In genomic region chr20:51542894-51543788, GRCh38 we compare ENCODE assay signal across 9 cellular contexts. TPM values are rescaled to one million over a fixed set of nuclear protein-coding genes. Genes with fewer than 3 reads are reported as not detected.
DNase-seq lines count a peak whose midpoint lies in the region; ATAC-seq, FAIRE-seq and TF ChIP-seq lines count a peak whose summit lies in the region.
"Had no signal": no experiment of that assay in that cellular context is flagged by ENCODE, and none has a peak within 500 bp of the region (broad histone marks: within the 10 kb centered on the region; RNA-seq: fewer than 3 reads in every experiment).

No MANE protein-coding gene starts in this region.

- H3K9me1 ChIP-seq in K562 (ENCODE audit: control insufficient read depth, insufficient read depth, low read length), result no peaks in the 10 kb centered on the region

- in situ Hi-C loops in K562 (cut with MboI), result no loop called here

- H2AK5ac ChIP-seq in mesendoderm (ENCODE audit: low read length), result no peak overlapping the region

- 30% methylated on average over 25 of the region's 30 CpGs for WGBS in K562 (ENCODE audit: insufficient coverage, low coverage, missing lambda C conversion rate)
- no CpG with 5 or more reads among the region's 30 CpGs for WGBS in mesendoderm (ENCODE audit: extremely low coverage, insufficient coverage, low lambda C conversion rate)
- WGBS in aorta, 2 donors, result 13 to 32% methylated on average over 30 of the region's 30 CpGs

- no peaks in the 10 kb centered on the region for H3K9me3 ChIP-seq in K562 (replicated peaks; ENCODE audit: control insufficient read depth, insufficient read depth, low read depth, low read length)
- H3K9me3 ChIP-seq in aorta (ENCODE audit: control insufficient read depth, low read length), result no peaks in the 10 kb centered on the region

- intact Hi-C loops in Right ventricle myocardium inferior (cut with DNase I) (no loop called here), cardiac septum (cut with DNase I) (loop anchor here (5.0 kb wide), 1 partner anchor 96 kb away; no protein-coding TSS in a partner anchor), K562 (cut with micrococcal nuclease) (no loop called here), aorta (cut with DNase I) (no loop called here)

- peaks cover 38% of the 10 kb centered on the region for H3K79me2 ChIP-seq in K562 (ENCODE audit: control insufficient read depth, insufficient read depth, low read length)
- no peaks in the 10 kb centered on the region for H3K79me2 ChIP-seq in mesendoderm (ENCODE audit: control insufficient read depth, insufficient read depth, low read length)

- H3K9ac ChIP-seq in K562 (ENCODE audit: insufficient read depth in 1 of 2, low read depth in 2 of 2, low read length in 2 of 2) (peak overlapping the region; percentile 39 to 88; a peak in 3 of 4 replicates), mesendoderm (ENCODE audit: low read length) (no peak overlapping the region)

- H3K79me1 ChIP-seq in mesendoderm (ENCODE audit: low read length), result no peaks in the 10 kb centered on the region

- H2BK120ac ChIP-seq in mesendoderm (ENCODE audit: low read depth, low read length), result no peak overlapping the region

- CTCF ChIA-PET in K562 (lab: Yijun Ruan, JAX; ENCODE audit: low intra/inter-chr PET ratio), result no interaction called here

- TF ChIP-seq CTCF in K562 (IDR thresholded peaks at IDR 0.05 in 2 of 3, conservative IDR thresholded peaks at IDR 0.05 in 1 of 3; ENCODE audit: insufficient read depth in 2 of 3, low read depth in 1 of 3, low read length in 3 of 3), result no peak

- H3K27ac ChIP-seq in K562 (ENCODE audit: extremely low read depth, low read depth, low read length), result no peak overlapping the region
- no peak overlapping the region for H3K27ac ChIP-seq in mesendoderm (ENCODE audit: low read depth, low read length)
- no peak overlapping the region for H3K27ac ChIP-seq in aorta (ENCODE audit: low read depth in 1 of 2, low read length in 2 of 2)

- H2AFZ ChIP-seq in K562 (ENCODE audit: low read depth, low read length), result peak overlapping the region; percentile 83

- H4K8ac ChIP-seq in mesendoderm (ENCODE audit: low read depth, low read length), result no peak overlapping the region

- peaks cover 8 to 15% of the 10 kb centered on the region in 2 experiments for H3K27me3 ChIP-seq in K562 (ENCODE audit: control insufficient read depth in 2 of 2, insufficient read depth in 2 of 2, low read length in 2 of 2)
- H3K27me3 ChIP-seq in mesendoderm (ENCODE audit: insufficient read depth, low read length, poor library complexity), result peaks cover 13% of the 10 kb centered on the region
- no peaks in the 10 kb centered on the region for H3K27me3 ChIP-seq in aorta (ENCODE audit: control insufficient read depth in 1 of 2, insufficient read depth in 2 of 2, low read length in 1 of 2)

- TF ChIP-seq RAD21 in K562 (CRISPR knock-in tag; conservative IDR thresholded peaks at IDR 0.05 in 1 of 2, IDR thresholded peaks at IDR 0.05 in 1 of 2), result no peak

- TF ChIP-seq POLR2A in K562 (conservative IDR thresholded peaks at IDR 0.05) (no peak), H54 (IDR thresholded peaks at IDR 0.05; ENCODE audit: low read depth, low read length) (no peak)

- FAIRE-seq in K562 (lab: Jason Lieb, UNC) (no peak), H54 (lab: Jason Lieb, UNC) (no peak)

- H3K36me3 ChIP-seq in K562 (ENCODE audit: control insufficient read depth, insufficient read depth, low read length) (peaks cover 14% of the 10 kb centered on the region), mesendoderm (ENCODE audit: control insufficient read depth, insufficient read depth, low read length) (no peaks in the 10 kb centered on the region), aorta (ENCODE audit: control insufficient read depth in 1 of 2, insufficient read depth in 2 of 2, low read length in 1 of 2) (no peaks in the 10 kb centered on the region)

- no peak overlapping the region for H4K5ac ChIP-seq in mesendoderm (ENCODE audit: low read length)

- BruUV-seq in K562 (replicated peaks; lab: Mats Ljungman, UMichigan), result no TSS peak

- H2BK5ac ChIP-seq in mesendoderm (ENCODE audit: low read length), result no peak overlapping the region

- DNase-seq in Right ventricle myocardium inferior (ENCODE audit: missing footprints) (peak; percentile 69), cardiac septum (ENCODE audit: low spot score) (no peak), K562 (ENCODE audit: extremely low read depth in 1 of 4, low spot score in 3 of 4) (no peak), mesendoderm (no peak), aorta (no peak), KG1 (lab: John Stamatoyannopoulos, UW) (no peak), H54 (ENCODE audit: insufficient read length, low spot score) (no peak)

- no peak overlapping the region for H3K4ac ChIP-seq in mesendoderm (ENCODE audit: low read depth, low read length)

- peaks cover 6% of the 10 kb centered on the region; the same call in 1 of the 2 replicates for H4K20me1 ChIP-seq in K562 (replicated peaks; ENCODE audit: control insufficient read depth, insufficient read depth, low read length)

- no peak overlapping the region for H3K56ac ChIP-seq in mesendoderm (ENCODE audit: low read length)

- no peak overlapping the region for H3K18ac ChIP-seq in mesendoderm (ENCODE audit: low read length)

- ATAC-seq in Right ventricle myocardium inferior (peak; percentile 14), K562 (no peak), aorta (ENCODE audit: low FRiP score) (no peak), GM21619 (IDR thresholded peaks at IDR 0.05; ENCODE audit: unreplicated experiment) (no peak)

- H3K23ac ChIP-seq in mesendoderm (ENCODE audit: low read length), result no peak overlapping the region

- H3K4me1 ChIP-seq in K562 (replicated peaks in 1 of 2; ENCODE audit: control insufficient read depth in 2 of 2, insufficient read depth in 2 of 2, low read length in 2 of 2) (peaks cover 25 to 26% of the 10 kb centered on the region in 2 experiments; a peak in 4 of 5 replicates), mesendoderm (ENCODE audit: control insufficient read depth, low read depth, low read length) (peaks cover 2% of the 10 kb centered on the region), aorta (ENCODE audit: control insufficient read depth in 1 of 2, insufficient read depth in 2 of 2, low read length in 2 of 2) (no peaks in the 10 kb centered on the region)

- H3K4me2 ChIP-seq in K562 (ENCODE audit: insufficient read depth, low read length) (peak overlapping the region; percentile 69), mesendoderm (ENCODE audit: low read length) (peak overlapping the region; percentile 40)

- H3K4me3 ChIP-seq in K562 (peak overlapping the region; percentile 72), mesendoderm (ENCODE audit: low read length) (no peak overlapping the region), aorta (ENCODE audit: low read length in 2 of 2) (peak overlapping the region; percentile 0 to 15)

- TF ChIP-seq EP300 in K562 (IDR thresholded peaks at IDR 0.05; ENCODE audit: low read length), result no peak

- POLR2A ChIA-PET in K562 (lab: Yijun Ruan, JAX), result interaction anchor here (0.6 to 2.1 kb wide), 6 partner anchors 11 to 415 kb away, joined by 3 to 6 read pairs (median 3); no protein-coding TSS in a partner anchor

- no peak overlapping the region for H2BK15ac ChIP-seq in mesendoderm (replicated peaks; ENCODE audit: low read depth)

TF ChIP-seq in K562, 482 proteins besides CTCF, POLR2A, EP300 and RAD21 (continues in another document):
- TF ChIP-seq ZNF561 (CRISPR knock-in tag; conservative IDR thresholded peaks at IDR 0.05) (no peak), CSDE1 (IDR thresholded peaks at IDR 0.05) (no peak), SAFB (IDR thresholded peaks at IDR 0.05; ENCODE audit: borderline replicate concordance, low read depth, low read length) (peak; percentile 63; the same call in 1 of the 2 replicates)
- TF ChIP-seq, protein P1, sequence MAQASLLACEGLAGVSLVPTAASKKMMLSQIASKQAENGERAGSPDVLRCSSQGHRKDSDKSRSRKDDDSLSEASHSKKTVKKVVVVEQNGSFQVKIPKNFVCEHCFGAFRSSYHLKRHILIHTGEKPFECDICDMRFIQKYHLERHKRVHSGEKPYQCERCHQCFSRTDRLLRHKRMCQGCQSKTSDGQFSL (CRISPR knock-in tag; IDR thresholded peaks at IDR 0.05), result no peak
- TF ChIP-seq, protein P1 (tag; IDR thresholded peaks at IDR 0.05), result peak in 1 of 2 experiments; percentile 65; a peak in 1 of 4 replicates
- TF ChIP-seq, protein P2, sequence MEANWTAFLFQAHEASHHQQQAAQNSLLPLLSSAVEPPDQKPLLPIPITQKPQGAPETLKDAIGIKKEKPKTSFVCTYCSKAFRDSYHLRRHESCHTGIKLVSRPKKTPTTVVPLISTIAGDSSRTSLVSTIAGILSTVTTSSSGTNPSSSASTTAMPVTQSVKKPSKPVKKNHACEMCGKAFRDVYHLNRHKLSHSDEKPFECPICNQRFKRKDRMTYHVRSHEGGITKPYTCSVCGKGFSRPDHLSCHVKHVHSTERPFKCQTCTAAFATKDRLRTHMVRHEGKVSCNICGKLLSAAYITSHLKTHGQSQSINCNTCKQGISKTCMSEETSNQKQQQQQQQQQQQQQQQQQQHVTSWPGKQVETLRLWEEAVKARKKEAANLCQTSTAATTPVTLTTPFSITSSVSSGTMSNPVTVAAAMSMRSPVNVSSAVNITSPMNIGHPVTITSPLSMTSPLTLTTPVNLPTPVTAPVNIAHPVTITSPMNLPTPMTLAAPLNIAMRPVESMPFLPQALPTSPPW (CRISPR knock-in tag; IDR thresholded peaks at IDR 0.05), result peak; percentile 64; the same call in 1 of the 2 replicates

RNA-seq across cellular contexts. Expression of gene NFATC2, which starts 0.6 kb away (rescaled TPM):
- total RNA-seq in Right ventricle myocardium inferior (2.1 TPM), cardiac septum (4.3 TPM), K562 (2014; rRNA removed) (2.5 and 3.7 TPM in 2 replicates), K562 (2014; rRNA removed; fragmentation: Illumina TruSeq; extraction: Trizol) (2.7 and 3.0 TPM in 2 replicates), K562 (2015; rRNA removed; fragmentation: Illumina TruSeq; extraction: Trizol) (2.6 and 3.3 TPM in 2 replicates), K562 (2021) (11.2 and 11.3 TPM in 2 replicates), aorta (10 to 100 TPM; 11.7 to 13.0 TPM)
- 19.7 and 27.2 TPM in 2 replicates for total RNA-seq in K562 (2011; cell fraction: chromatin; rRNA removed; ENCODE audit: low replicate concordance)
- total RNA-seq in K562 (2011; cell fraction: nucleolus; rRNA removed), result 7.7 and 10.9 TPM in 2 replicates
- total RNA-seq in K562 (2011; cell fraction: nucleoplasm; rRNA removed), result 16.1 and 29.1 TPM in 2 replicates
- polyA plus RNA-seq in K562 (2011; rRNA removed) (1.6 and 2.1 TPM in 2 replicates), K562 (2014; fragmentation: Illumina TruSeq; extraction: Trizol) (7.0 and 8.1 TPM in 2 replicates), K562 (2014; fragmentation: Nextera tagmentation; extraction: Ambion mirVana) (1 to 10 TPM; 1.9 to 4.1 TPM), K562 (2014; rRNA removed) (3.8 and 4.0 TPM in 2 replicates), aorta (1 to 10 TPM; 1.7 to 3.1 TPM)
- 1.00 and 1.6 TPM in 2 replicates for polyA plus RNA-seq in K562 (2011; cell fraction: cytosol; rRNA removed)
- polyA plus RNA-seq in K562 (2011; cell fraction: nucleus; rRNA removed), result 5.3 and 5.7 TPM in 2 replicates
- 7.2 and 8.8 TPM in 2 replicates for polyA plus RNA-seq in K562 (2012)
- polyA minus RNA-seq in K562 (2011; rRNA and poly(A)+ RNA removed), result 2.7 and 4.2 TPM in 2 replicates
- polyA minus RNA-seq in K562 (2011; cell fraction: cytosol; rRNA and poly(A)+ RNA removed), result 4.4 and 4.8 TPM in 2 replicates
- 4.3 TPM in 2 replicates for polyA minus RNA-seq in K562 (2011; cell fraction: nucleus; rRNA and poly(A)+ RNA removed)
- 0.28 TPM for polyA plus RNA-seq in mesendoderm (2013, experiment 1 of 2)
- 0.29 TPM for polyA plus RNA-seq in mesendoderm (2013, experiment 2 of 2)
- polyA plus RNA-seq: neural cell had no signal
